10 cellular contexts compared by ENCODE assay signal in the genomic region with DNA sequence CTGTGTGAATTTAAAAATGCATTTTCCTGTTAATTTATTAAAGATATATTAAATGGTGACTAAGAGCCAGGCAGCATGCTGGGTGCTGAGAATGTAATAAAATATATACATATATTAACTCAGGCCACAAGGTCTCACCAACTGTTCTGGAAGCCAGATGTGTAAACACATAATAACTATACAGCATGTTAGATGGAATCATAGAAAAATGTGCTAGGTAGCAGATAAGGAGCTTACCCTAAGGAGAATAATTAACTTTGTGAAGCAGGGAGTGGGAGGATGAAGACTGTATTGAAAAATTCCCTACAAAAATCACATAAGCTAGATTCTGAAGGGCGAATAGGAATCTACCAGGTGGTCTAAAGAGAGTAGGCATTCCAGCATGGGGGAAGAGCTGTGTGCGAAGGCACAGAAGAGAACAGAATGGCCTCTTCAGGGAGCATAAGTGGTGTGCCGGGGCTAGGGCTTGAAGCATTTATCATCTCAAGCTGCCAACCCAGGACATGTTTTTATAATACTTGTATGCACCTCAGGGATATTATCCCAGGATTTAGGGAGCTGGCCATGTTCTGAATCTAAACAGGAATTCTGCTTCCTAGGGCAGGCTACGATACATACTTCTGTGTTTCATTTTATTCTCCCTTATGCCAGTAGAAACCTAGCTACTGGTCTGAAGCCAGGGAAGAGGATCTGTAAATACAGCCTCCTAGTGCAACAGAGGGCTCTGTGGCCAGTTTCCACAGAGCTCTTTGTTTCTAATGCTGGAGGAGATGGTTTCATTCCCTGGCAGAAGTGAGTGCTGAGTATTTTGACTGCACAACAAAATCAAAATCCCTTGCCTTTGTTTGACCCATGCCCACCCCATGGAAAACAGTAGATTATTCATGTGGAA. TPM values are rescaled to one million over a fixed set of nuclear protein-coding genes. Genes with fewer than 3 reads are reported as not detected.
DNase-seq lines count a peak whose midpoint lies in the region; ATAC-seq and TF ChIP-seq lines count a peak whose summit lies in the region.
"Had no signal": no experiment of that assay in that cellular context is flagged by ENCODE, and none has a peak within 500 bp of the region (broad histone marks: within the 10 kb centered on the region; RNA-seq: fewer than 3 reads in every experiment).

No MANE protein-coding gene starts in this region.

- H3K4me1 Mint-ChIP-seq in activated CD8-positive, alpha-beta T cell treated with anti-CD3 and anti-CD28 coated beads, Interleukin-2, amount 10 ng/mL, durations not matched to agents 7 days and 5 days (ENCODE audit: low read depth), result no peaks in the 10 kb centered on the region

- no peaks in the 10 kb centered on the region for H4K20me1 ChIP-seq in Karpas-422 (ENCODE audit: insufficient read depth, low read depth, low read length)

- H3K79me2 ChIP-seq in Karpas-422 (ENCODE audit: low read length), result peaks cover 39% of the 10 kb centered on the region

- peak overlapping the region; percentile 27; the same call in 1 of the 2 replicates for H3K27ac ChIP-seq in Karpas-422 (ENCODE audit: low read length)
- H3K27ac ChIP-seq in VCaP, result peak overlapping the region; percentile 87
- peak overlapping the region; percentile 80 for H3K27ac ChIP-seq in right cardiac atrium (ENCODE audit: low read length)

- no peak overlapping the region for H2AFZ ChIP-seq in Karpas-422 (ENCODE audit: low read length)

- H3K9me3 ChIP-seq in Karpas-422 (ENCODE audit: low read length) (no peaks in the 10 kb centered on the region), right cardiac atrium (ENCODE audit: control insufficient read depth, low read length) (no peaks in the 10 kb centered on the region)

- DNase-seq in Karpas-422 (no peak), right cardiac atrium (no peak), putamen (ENCODE audit: low spot score) (peak; percentile 87), Kasumi-1 (lab: John Stamatoyannopoulos, UW) (no peak), AG08396 (ENCODE audit: low spot score) (no peak), HuH-7.5 (ENCODE audit: low spot score) (no peak)
- no peak for DNase-seq in activated CD8-positive, alpha-beta T cell treated with anti-CD3 and anti-CD28 coated beads, Interleukin-2, amount 10 ng/mL, durations not matched to agents 7 days and 5 days
- DNase-seq: activated CD4-positive, alpha-beta T cell treated with anti-CD3 and anti-CD28 coated beads for 48 hours had no signal

- H3K36me3 ChIP-seq in Karpas-422 (ENCODE audit: insufficient read depth, low read length), result no peaks in the 10 kb centered on the region

- H3K36me3 Mint-ChIP-seq in activated CD8-positive, alpha-beta T cell treated with anti-CD3 and anti-CD28 coated beads, Interleukin-2, amount 10 ng/mL, durations not matched to agents 7 days and 5 days (ENCODE audit: low read depth), result peaks cover 33% of the 10 kb centered on the region

- POLR2A ChIA-PET in activated CD8-positive, alpha-beta T cell treated with anti-CD3 and anti-CD28 coated beads, Interleukin-2, amount 10 ng/mL, durations not matched to agents 7 days and 5 days (lab: Charles Lee), result interaction anchor here (0.6 kb wide), 1 partner anchor 124 kb away, joined by 3 read pairs; no protein-coding TSS in a partner anchor

- peak; percentile 61 to 81 for ATAC-seq in right cardiac atrium
- no peak for ATAC-seq in activated CD8-positive, alpha-beta T cell treated with anti-CD3 and anti-CD28 coated beads, Interleukin-2, amount 10 ng/mL, durations not matched to agents 7 days and 5 days

- H3K9me2 ChIP-seq in Karpas-422 (replicated peaks; ENCODE audit: insufficient read depth, low read length), result no peaks in the 10 kb centered on the region

- no peak for TF ChIP-seq CTCF in VCaP (conservative IDR thresholded peaks at IDR 0.05)

- H3K9ac ChIP-seq in Karpas-422 (ENCODE audit: low read length), result no peak overlapping the region

- WGBS in right cardiac atrium, result 57% methylated on average over 4 of the region's 4 CpGs

- no peaks in the 10 kb centered on the region for H3K27me3 Mint-ChIP-seq in activated CD8-positive, alpha-beta T cell treated with anti-CD3 and anti-CD28 coated beads, Interleukin-2, amount 10 ng/mL, durations not matched to agents 7 days and 5 days (ENCODE audit: low read depth)
- H3K27me3 Mint-ChIP-seq: dendritic cell treated with granulocyte-macrophage colony-stimulating factor and Interleukin-4, amounts not matched to agents 40 ng/mL and 50 ng/mL, for 4 days had no signal

- no peaks in the 10 kb centered on the region for H3K27me3 ChIP-seq in Karpas-422 (ENCODE audit: low read length)
- no peaks in the 10 kb centered on the region for H3K27me3 ChIP-seq in right cardiac atrium (ENCODE audit: control insufficient read depth, insufficient read depth)

- H3K4me2 ChIP-seq in Karpas-422 (ENCODE audit: low read depth, low read length, poor library complexity, severe bottlenecking), result no peak overlapping the region

- no peak overlapping the region for H3K4me3 Mint-ChIP-seq in activated CD8-positive, alpha-beta T cell treated with anti-CD3 and anti-CD28 coated beads, Interleukin-2, amount 10 ng/mL, durations not matched to agents 7 days and 5 days
- H3K4me3 Mint-ChIP-seq: dendritic cell treated with granulocyte-macrophage colony-stimulating factor and Interleukin-4, amounts not matched to agents 40 ng/mL and 50 ng/mL, for 4 days had no signal

- CTCF ChIA-PET in activated CD8-positive, alpha-beta T cell treated with anti-CD3 and anti-CD28 coated beads, Interleukin-2, amount 10 ng/mL, durations not matched to agents 7 days and 5 days (lab: Charles Lee), result no interaction called here

- H3K4me1 ChIP-seq in Karpas-422 (ENCODE audit: low read length), result peaks cover 43% of the 10 kb centered on the region
- peaks cover 4% of the 10 kb centered on the region for H3K4me1 ChIP-seq in right cardiac atrium (ENCODE audit: control insufficient read depth, insufficient read depth, low read length)

- no peaks in the 10 kb centered on the region for H3K9me3 Mint-ChIP-seq in activated CD8-positive, alpha-beta T cell treated with anti-CD3 and anti-CD28 coated beads, Interleukin-2, amount 10 ng/mL, durations not matched to agents 7 days and 5 days (ENCODE audit: insufficient read depth)

- no peak overlapping the region for H3K27ac Mint-ChIP-seq in activated CD8-positive, alpha-beta T cell treated with anti-CD3 and anti-CD28 coated beads, Interleukin-2, amount 10 ng/mL, durations not matched to agents 7 days and 5 days
- H3K27ac Mint-ChIP-seq: dendritic cell treated with granulocyte-macrophage colony-stimulating factor and Interleukin-4, amounts not matched to agents 40 ng/mL and 50 ng/mL, for 4 days had no signal

- intact Hi-C loops in right cardiac atrium (cut with DNase I), result no loop called here

- H3K4me3 ChIP-seq in Karpas-422 (ENCODE audit: low read length), result no peak overlapping the region
- peak overlapping the region; percentile 4 for H3K4me3 ChIP-seq in right cardiac atrium (ENCODE audit: low read length)

RNA-seq across cellular contexts. Expression of gene NEMP2, which starts 56.7 kb away (rescaled TPM):
- 10.6 and 11.1 TPM in 2 replicates for total RNA-seq in Karpas-422 (2014; rRNA removed; shearing (Covaris generic); ENCODE audit: low replicate concordance)
- total RNA-seq in right cardiac atrium, result 1 to 10 TPM; 3.7 to 8.9 (median 6.2) TPM
- polyA plus RNA-seq in right cardiac atrium, result 0.84 TPM
- total RNA-seq in activated CD8-positive, alpha-beta T cell treated with anti-CD3 and anti-CD28 coated beads, Interleukin-2, amount 10 ng/mL, durations not matched to agents 7 days and 5 days, result 10 to 100 TPM; 18.4 to 23.2 TPM

Comparison
In these comparisons a context has a peak if more than half of its experiments do, and no peak if none do; other contexts are left out.
1. H3K27ac ChIP-seq: peak in every context shown above with its lines; median percentile 87 in VCaP; 80 in right cardiac atrium; 27 in Karpas-422.